8 cellular contexts compared by ENCODE assay signal in genomic region chr9:121368692-121369091, GRCh38. TPM values are rescaled to one million over a fixed set of nuclear protein-coding genes. Genes with fewer than 3 reads are reported as not detected.
DNase-seq lines count a peak whose midpoint lies in the region; ATAC-seq and TF ChIP-seq lines count a peak whose summit lies in the region.
"Not testable (repeated sequence)": the region's sequence is repeated elsewhere in the genome, so short reads cannot be mapped to it uniquely, and the experiment has no call there.

No MANE protein-coding gene starts in this region.

- POLR2A ChIA-PET in RWPE1 (lab: Yijun Ruan, JAX; ENCODE audit: low non-redundant PET): interaction anchor here (0.7 kb wide), 1 partner anchor 24 kb away, joined by 5 read pairs; no protein-coding TSS in a partner anchor

- not testable (repeated sequence) for H3K27me3 ChIP-seq in heart right ventricle; mucosa of rectum (ENCODE audit: control insufficient read depth in 2 of 2, insufficient read depth in 2 of 2, low read length in 2 of 2); skeletal muscle satellite cell (ENCODE audit: control insufficient read depth, insufficient read depth, low read length); vagina

- not testable (repeated sequence) for TF ChIP-seq CTCF in GM12865 (IDR thresholded peaks at IDR 0.05; ENCODE audit: insufficient read depth, low read depth, low read length, missing control alignments); RWPE1 (conservative IDR thresholded peaks at IDR 0.05; ENCODE audit: low read depth); heart right ventricle (IDR thresholded peaks at IDR 0.05); vagina (IDR thresholded peaks at IDR 0.05)

- not testable (repeated sequence) for ATAC-seq in heart right ventricle

- H3K9me3 ChIP-seq in heart right ventricle; mucosa of rectum (ENCODE audit: control insufficient read depth in 2 of 2, low read length in 2 of 2); skeletal muscle satellite cell (replicated peaks; ENCODE audit: low read length); vagina: not testable (repeated sequence)

- peak overlapping the region; percentile 81 for H3K4me2 ChIP-seq in skeletal muscle satellite cell (ENCODE audit: low read length)

- H3K9ac ChIP-seq in mucosa of rectum (ENCODE audit: low read depth in 1 of 2, low read length in 2 of 2) (peak overlapping the region; percentile 68 to 73), skeletal muscle satellite cell (ENCODE audit: low read depth, low read length) (peak overlapping the region; percentile 86)

- 42 to 57% methylated on average over 10 of the region's 10 CpGs for WGBS in heart right ventricle, 2 donors

- peak; percentile 20 for DNase-seq in GM12865 (ENCODE audit: low read depth)
- not testable (repeated sequence) for DNase-seq in RWPE1 (ENCODE audit: low spot score); heart right ventricle; vagina (ENCODE audit: extremely low spot score in 2 of 2)
- DNase-seq in activated effector memory CD4-positive, alpha-beta T cell treated with Interleukin-2 at 50 U/mL for 16 hours: peak; percentile 9

- H3K4me1 ChIP-seq in heart right ventricle (peaks cover 6 to 88% (median 80%) of the 10 kb centered on the region in 9 donors), mucosa of rectum (ENCODE audit: control insufficient read depth in 2 of 2, insufficient read depth in 2 of 2, low read length in 2 of 2) (peaks cover 14 to 33% of the 10 kb centered on the region in 2 donors), skeletal muscle satellite cell (ENCODE audit: control insufficient read depth, insufficient read depth, low read length) (peaks cover 43% of the 10 kb centered on the region), vagina (peaks cover 80% of the 10 kb centered on the region)

- peaks cover 0 to 33% (median 0%) of the 10 kb centered on the region in 9 donors for H3K36me3 ChIP-seq in heart right ventricle
- not testable (repeated sequence) for H3K36me3 ChIP-seq in mucosa of rectum (ENCODE audit: control insufficient read depth in 2 of 2, insufficient read depth in 2 of 2, low read length in 2 of 2); skeletal muscle satellite cell (ENCODE audit: insufficient read depth, low read length); vagina

- intact Hi-C loops in heart right ventricle (cut with DNase I): loop anchor here in 2 of 10 donors (2.0 to 5.0 kb wide), 2 partner anchors 16 to 86 kb away; no protein-coding TSS in a partner anchor
- intact Hi-C loops in vagina (cut with DNase I): not testable (repeated sequence)

- H3K4me3 ChIP-seq in GM12865 (ENCODE audit: low read depth, low read length) (peak overlapping the region; percentile 61), heart right ventricle (peak overlapping the region; percentile 50 to 86 (median 78)), mucosa of rectum (ENCODE audit: low read length in 2 of 2) (peak overlapping the region; percentile 70 to 72), skeletal muscle satellite cell (ENCODE audit: low read length) (peak overlapping the region; percentile 77), vagina (peak overlapping the region; percentile 74 to 75)

- not testable (repeated sequence) for TF ChIP-seq POLR2A in vagina (IDR thresholded peaks at IDR 0.05)

- H3K27ac ChIP-seq in RWPE1 (peak overlapping the region; percentile 99), cingulate gyrus (ENCODE audit: low read depth, low read length) (peak overlapping the region; percentile 94), heart right ventricle (peak overlapping the region; percentile 88 to 99 (median 96)), mucosa of rectum (ENCODE audit: low read depth in 2 of 2, low read length in 2 of 2) (peak overlapping the region; percentile 88 to 92), vagina (peak overlapping the region; percentile 97)

- CTCF ChIA-PET in RWPE1 (lab: Yijun Ruan, JAX): interaction anchor here (0.7 to 1.3 kb wide), 3 partner anchors 51 to 1529 kb away, joined by 3 to 4 read pairs (median 4); no protein-coding TSS in a partner anchor

RNA-seq across cellular contexts. Expression of gene STOM, which starts 1.4 kb away (rescaled TPM):
- total RNA-seq in heart right ventricle: 100 to 1,000 TPM; 104 to 389 (median 181) TPM
- 100 to 1,000 TPM; 146 to 203 TPM for polyA plus RNA-seq in heart right ventricle
- total RNA-seq in skeletal muscle satellite cell (2012; rRNA removed): 90.2 and 133 TPM in 2 replicates
- 263 TPM for total RNA-seq in vagina
